Comparison of ENCODE assay signal across 1 cellular context in the genomic region with DNA sequence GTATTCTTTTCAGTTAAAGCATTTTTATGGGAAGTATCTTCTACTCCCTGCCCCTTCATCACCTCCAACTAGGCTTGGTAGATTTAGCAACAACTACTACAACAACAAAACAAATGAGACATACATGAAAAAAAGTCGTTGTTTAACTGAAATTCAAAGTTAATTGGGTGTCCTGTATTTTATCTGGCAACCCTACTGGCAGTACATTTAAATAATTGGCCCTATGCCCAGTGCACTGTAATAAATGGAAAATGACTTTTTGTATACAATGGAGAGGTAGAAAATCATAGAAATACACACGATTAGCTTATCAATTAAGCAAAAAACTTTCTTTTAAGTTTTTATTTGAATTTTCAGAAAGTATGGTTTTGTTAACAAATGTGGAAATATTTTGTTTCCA.
TF ChIP-seq lines count a peak whose summit lies in the region.

No MANE protein-coding gene starts in this region.

TF ChIP-seq in HEK293, 187 proteins besides CTCF, POLR2A, EP300 and RAD21 (continued from another document):
- TF ChIP-seq ZBTB26 (tag by site-specific recombination; optimal IDR thresholded peaks at IDR 0.05) (no peak), ZNF513 (tag by site-specific recombination; IDR thresholded peaks at IDR 0.05) (no peak), OVOL3 (tag by site-specific recombination; IDR thresholded peaks at IDR 0.05) (peak; percentile 42; the same call in 1 of the 2 replicates), ZNF585B (tag by site-specific recombination; IDR thresholded peaks at IDR 0.05) (no peak), WT1 (tag by site-specific recombination; IDR thresholded peaks at IDR 0.05) (0 out of 2 replicates have a peak, but pooled peaks have one; percentile 13), ZNF140 (tag by site-specific recombination; IDR thresholded peaks at IDR 0.05) (no peak), ZNF366 (tag by site-specific recombination; conservative IDR thresholded peaks at IDR 0.05) (no peak)
- TF ChIP-seq, protein P1, sequence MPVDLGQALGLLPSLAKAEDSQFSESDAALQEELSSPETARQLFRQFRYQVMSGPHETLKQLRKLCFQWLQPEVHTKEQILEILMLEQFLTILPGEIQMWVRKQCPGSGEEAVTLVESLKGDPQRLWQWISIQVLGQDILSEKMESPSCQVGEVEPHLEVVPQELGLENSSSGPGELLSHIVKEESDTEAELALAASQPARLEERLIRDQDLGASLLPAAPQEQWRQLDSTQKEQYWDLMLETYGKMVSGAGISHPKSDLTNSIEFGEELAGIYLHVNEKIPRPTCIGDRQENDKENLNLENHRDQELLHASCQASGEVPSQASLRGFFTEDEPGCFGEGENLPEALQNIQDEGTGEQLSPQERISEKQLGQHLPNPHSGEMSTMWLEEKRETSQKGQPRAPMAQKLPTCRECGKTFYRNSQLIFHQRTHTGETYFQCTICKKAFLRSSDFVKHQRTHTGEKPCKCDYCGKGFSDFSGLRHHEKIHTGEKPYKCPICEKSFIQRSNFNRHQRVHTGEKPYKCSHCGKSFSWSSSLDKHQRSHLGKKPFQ (tag by site-specific recombination; IDR thresholded peaks at IDR 0.05): no peak
- TF ChIP-seq, protein P2, sequence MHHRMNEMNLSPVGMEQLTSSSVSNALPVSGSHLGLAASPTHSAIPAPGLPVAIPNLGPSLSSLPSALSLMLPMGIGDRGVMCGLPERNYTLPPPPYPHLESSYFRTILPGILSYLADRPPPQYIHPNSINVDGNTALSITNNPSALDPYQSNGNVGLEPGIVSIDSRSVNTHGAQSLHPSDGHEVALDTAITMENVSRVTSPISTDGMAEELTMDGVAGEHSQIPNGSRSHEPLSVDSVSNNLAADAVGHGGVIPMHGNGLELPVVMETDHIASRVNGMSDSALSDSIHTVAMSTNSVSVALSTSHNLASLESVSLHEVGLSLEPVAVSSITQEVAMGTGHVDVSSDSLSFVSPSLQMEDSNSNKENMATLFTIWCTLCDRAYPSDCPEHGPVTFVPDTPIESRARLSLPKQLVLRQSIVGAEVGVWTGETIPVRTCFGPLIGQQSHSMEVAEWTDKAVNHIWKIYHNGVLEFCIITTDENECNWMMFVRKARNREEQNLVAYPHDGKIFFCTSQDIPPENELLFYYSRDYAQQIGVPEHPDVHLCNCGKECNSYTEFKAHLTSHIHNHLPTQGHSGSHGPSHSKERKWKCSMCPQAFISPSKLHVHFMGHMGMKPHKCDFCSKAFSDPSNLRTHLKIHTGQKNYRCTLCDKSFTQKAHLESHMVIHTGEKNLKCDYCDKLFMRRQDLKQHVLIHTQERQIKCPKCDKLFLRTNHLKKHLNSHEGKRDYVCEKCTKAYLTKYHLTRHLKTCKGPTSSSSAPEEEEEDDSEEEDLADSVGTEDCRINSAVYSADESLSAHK (tag by site-specific recombination; IDR thresholded peaks at IDR 0.05): no peak
